ENCODE assay signal across 11 cellular contexts in the genomic region with DNA sequence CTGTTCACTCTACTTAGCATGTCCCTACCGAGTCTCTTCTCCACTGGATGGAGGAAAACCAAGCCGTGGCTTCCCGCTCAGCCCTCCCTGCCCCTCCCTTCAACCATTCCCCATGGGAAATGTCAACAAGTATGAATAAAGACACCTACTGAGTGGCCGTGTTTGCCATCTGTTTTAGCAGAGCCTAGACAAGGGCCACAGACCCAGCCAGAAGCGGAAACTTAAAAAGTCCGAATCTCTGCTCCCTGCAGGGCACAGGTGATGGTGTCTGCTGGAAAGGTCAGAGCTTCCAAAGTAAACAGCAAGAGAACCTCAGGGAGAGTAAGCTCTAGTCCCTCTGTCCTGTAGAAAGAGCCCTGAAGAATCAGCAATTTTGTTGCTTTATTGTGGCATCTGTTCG. TPM values are rescaled to one million over a fixed set of nuclear protein-coding genes. Genes with fewer than 3 reads are reported as not detected.
"Had no signal": no experiment of that assay in that cellular context is flagged by ENCODE, and none has a peak within 500 bp of the region (broad histone marks: within the 10 kb centered on the region; RNA-seq: fewer than 3 reads in every experiment).

No MANE protein-coding gene starts in this region.

- DNase-seq: activated CD4-positive, alpha-beta T cell treated with anti-CD3 and anti-CD28 coated beads for 48 hours; activated T-cell treated with anti-CD3 and anti-CD28 coated beads for 4 hours; amygdala; immature natural killer cell; occipital lobe; small intestine had no signal

- ATAC-seq: activated naive CD4-positive, alpha-beta T cell treated with anti-CD3 and anti-CD28 coated beads, Interleukin-2, amount 50 U/mL, for 72 hours; natural killer cell treated with Interleukin-12 subunit alpha and Interleukin-12 subunit beta and Interleukin-15 and Interleukin-18, amount 100 ng/mL, for 72 hours; right cardiac atrium; WTC11 had no signal

- FAIRE-seq: small intestine had no signal

RNA-seq across cellular contexts. Expression of a gene that starts 27.1 kb away (rescaled TPM):
- total RNA-seq: activated CD8-positive, alpha-beta memory T cell treated with anti-CD3 and anti-CD28 coated beads for 36 hours; activated naive CD4-positive, alpha-beta T cell treated with anti-CD3 and anti-CD28 coated beads, Interleukin-2, amount 50 U/mL, for 72 hours; natural killer cell treated with Interleukin-12 subunit alpha and Interleukin-12 subunit beta and Interleukin-15 and Interleukin-18, amount 100 ng/mL, for 72 hours had no signal
